Comparison of ENCODE assay signal across 18 cellular contexts in genomic region chr9:95137587-95138145, GRCh38.
DNase-seq lines count a peak whose midpoint lies in the region; ATAC-seq and TF ChIP-seq lines count a peak whose summit lies in the region.
"Had no signal": no experiment of that assay in that cellular context is flagged by ENCODE, and none has a peak within 500 bp of the region (broad histone marks: within the 10 kb centered on the region; RNA-seq: fewer than 3 reads in every experiment).

No MANE protein-coding gene starts in this region.

- peaks cover 8% of the 10 kb centered on the region for H3K36me3 Mint-ChIP-seq in activated T-cell treated with anti-CD3 and anti-CD28 coated beads, Interleukin-2, amount 50 U/mL, for 24 hours (ENCODE audit: low read depth)

- H3K9me3 Mint-ChIP-seq in activated T-cell treated with anti-CD3 and anti-CD28 coated beads, Interleukin-2, amount 50 U/mL, for 24 hours: no peaks in the 10 kb centered on the region

- H3K4me3 ChIP-seq in liver (ENCODE audit: low read depth in 1 of 3, low read length in 3 of 3): no peak overlapping the region
- H3K4me3 ChIP-seq: BLaER1, vagina had no signal

- no peak overlapping the region for H3K9ac ChIP-seq in liver (ENCODE audit: low read depth in 1 of 2, low read length in 2 of 2)
- H3K9ac ChIP-seq: BLaER1 had no signal

- no peaks in the 10 kb centered on the region for H3K9me3 ChIP-seq in liver (ENCODE audit: control insufficient read depth in 4 of 4, low read length in 3 of 4)
- H3K9me3 ChIP-seq: BLaER1, vagina had no signal

- no peak overlapping the region for H3K27ac Mint-ChIP-seq in activated T-cell treated with anti-CD3 and anti-CD28 coated beads, Interleukin-2, amount 50 U/mL, for 24 hours

- H3K4me1 Mint-ChIP-seq in activated T-cell treated with anti-CD3 and anti-CD28 coated beads, Interleukin-2, amount 50 U/mL, for 24 hours (ENCODE audit: low read depth): no peaks in the 10 kb centered on the region

- H3K27ac ChIP-seq in liver (ENCODE audit: low read depth in 1 of 2, low read length in 2 of 2): peak overlapping the region; percentile 12 to 65
- H3K27ac ChIP-seq: BLaER1, vagina had no signal

- no peak for TF ChIP-seq CTCF in liver (IDR thresholded peaks at IDR 0.05; ENCODE audit: low read depth, low read length, missing input control)

- H3K4me1 ChIP-seq in liver (ENCODE audit: control insufficient read depth in 4 of 4, insufficient read depth in 4 of 4, low read length in 3 of 4): peaks cover 4 to 63% (median 50%) of the 10 kb centered on the region in 4 donors

- no peaks in the 10 kb centered on the region for H3K27me3 ChIP-seq in liver (ENCODE audit: control insufficient read depth in 4 of 4, insufficient read depth in 4 of 4, low read length in 3 of 4)
- H3K27me3 ChIP-seq: BLaER1, vagina had no signal

- no peak overlapping the region for H3K4me3 Mint-ChIP-seq in activated T-cell treated with anti-CD3 and anti-CD28 coated beads, Interleukin-2, amount 50 U/mL, for 24 hours

- WGBS in liver: 50% methylated on average over 14 of the region's 14 CpGs

- TF ChIP-seq RAD21 in liver (IDR thresholded peaks at IDR 0.05): no peak

- no peaks in the 10 kb centered on the region for H3K36me3 ChIP-seq in liver (ENCODE audit: control insufficient read depth in 4 of 4, insufficient read depth in 3 of 4, low read depth in 1 of 4, low read length in 3 of 4)
- H3K36me3 ChIP-seq: vagina had no signal

- no peaks in the 10 kb centered on the region for H3K27me3 Mint-ChIP-seq in activated T-cell treated with anti-CD3 and anti-CD28 coated beads, Interleukin-2, amount 50 U/mL, for 24 hours

- peak; percentile 20 for DNase-seq in NCI-H2171 treated with DMSO at 0.1 percent for 48 hours (lab: John Stamatoyannopoulos, UW)
- no peak for DNase-seq in NCI-H2171 (lab: John Stamatoyannopoulos, UW)
- peak; percentile 90 for DNase-seq in NCI-H1092 treated with DMSO at 0.1 percent for 48 hours (lab: John Stamatoyannopoulos, UW)
- DNase-seq in SHP77 treated with DMSO at 0.1 percent for 48 hours (lab: John Stamatoyannopoulos, UW): peak; percentile 48
- DNase-seq in activated T-cell treated with anti-CD3 and anti-CD28 coated beads, Interleukin-2, amount 50 U/mL, for 24 hours: no peak
- DNase-seq: activated CD4-positive, alpha-beta T cell treated with anti-CD3 and anti-CD28 coated beads for 48 hours; activated effector memory CD4-positive, alpha-beta T cell treated with Interleukin-2 at 50 U/mL for 16 hours; amniotic stem cell; erythroblast; kidney glomerular epithelial cell; midbrain; stimulated activated CD4-positive, alpha-beta T cell treated with anti-CD3 and anti-CD28 coated beads, Interleukin-12 subunit alpha, Interleukin-12 subunit beta, amount 100 ng/mL, for 4 hours; stimulated activated CD8-positive, alpha-beta memory T cell treated with anti-CD3 and anti-CD28 coated beads, Interleukin-4, amount 100 ng/mL, for 48 hours had no signal

- ATAC-seq in GM21367 (IDR thresholded peaks at IDR 0.05; ENCODE audit: unreplicated experiment) (no peak), GM18861 (IDR thresholded peaks at IDR 0.05; ENCODE audit: unreplicated experiment) (no peak)

TF ChIP-seq in liver, 16 proteins besides CTCF, POLR2A, EP300 and RAD21:
- TF ChIP-seq TAF1 (conservative IDR thresholded peaks at IDR 0.05) (no peak), ZBTB33 (IDR thresholded peaks at IDR 0.05) (no peak), JUND (IDR thresholded peaks at IDR 0.05) (no peak), FOXA2 (IDR thresholded peaks at IDR 0.05) (no peak), MAX (IDR thresholded peaks at IDR 0.05) (peak; percentile 67), ATF3 (IDR thresholded peaks at IDR 0.05) (no peak), GABPA (IDR thresholded peaks at IDR 0.05 in 1 of 2, conservative IDR thresholded peaks at IDR 0.05 in 1 of 2) (no peak), SP1 (IDR thresholded peaks at IDR 0.05) (peak; percentile 10), RXRA (IDR thresholded peaks at IDR 0.05) (peak; percentile 66 to 71), HNF4G (IDR thresholded peaks at IDR 0.05) (no peak), NR2F2 (IDR thresholded peaks at IDR 0.05) (no peak), HNF4A (conservative IDR thresholded peaks at IDR 0.05) (peak in 1 of 2 donors; percentile 34), REST (IDR thresholded peaks at IDR 0.05) (no peak), YY1 (IDR thresholded peaks at IDR 0.05) (peak; percentile 20), FOXA1 (IDR thresholded peaks at IDR 0.05) (no peak), EGR1 (IDR thresholded peaks at IDR 0.05; ENCODE audit: low read depth in 2 of 2) (no peak)

Comparison
In these comparisons a context has a peak if more than half of its experiments do, and no peak if none do; other contexts are left out.
1. DNase-seq: peak in NCI-H2171 treated with DMSO at 0.1 percent for 48 hours (single experiment), NCI-H1092 treated with DMSO at 0.1 percent for 48 hours (single experiment) and SHP77 treated with DMSO at 0.1 percent for 48 hours (single experiment); none in NCI-H2171 (single experiment) and activated T-cell treated with anti-CD3 and anti-CD28 coated beads, Interleukin-2, amount 50 U/mL, for 24 hours (single experiment).